Comparison of ENCODE assay signal across 1 cellular context in the genomic region with DNA sequence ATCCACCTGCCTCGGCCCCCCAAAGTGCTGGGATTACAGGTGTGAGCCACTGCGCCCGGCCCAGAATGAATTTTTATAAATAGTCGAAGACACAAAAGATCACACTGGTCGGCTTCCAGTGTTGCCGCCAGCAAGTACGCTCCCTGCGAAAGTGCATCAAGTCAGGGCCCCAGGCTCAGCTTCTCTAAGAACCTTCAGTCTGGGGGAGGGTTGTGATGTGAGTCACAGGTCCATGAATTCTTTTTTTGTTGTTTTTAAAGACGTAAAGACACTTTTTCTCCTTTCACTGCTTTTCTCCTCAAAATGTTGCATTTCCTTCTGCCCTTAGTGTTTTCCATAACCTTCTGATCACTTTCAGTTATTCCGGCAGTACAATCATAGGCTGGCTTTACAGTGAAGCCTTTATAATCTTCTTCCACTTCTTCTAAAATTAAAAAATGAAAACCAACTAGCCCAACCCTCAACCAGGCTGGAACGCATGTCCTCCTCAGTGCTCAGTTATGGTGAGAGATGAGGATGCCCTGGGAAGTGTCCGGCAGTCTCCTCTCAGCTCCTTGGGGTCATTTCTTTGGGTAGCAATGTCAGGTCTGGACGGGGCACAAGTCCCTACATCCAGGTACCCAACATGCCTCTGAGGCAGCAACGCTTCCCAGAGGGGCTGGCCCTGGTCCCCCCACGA.
TF ChIP-seq lines count a peak whose summit lies in the region.

No MANE protein-coding gene starts in this region.

TF ChIP-seq in HepG2, 621 proteins besides CTCF, POLR2A, EP300 and RAD21 (continued from another document):
- TF ChIP-seq ZNF543 (CRISPR knock-in tag; IDR thresholded peaks at IDR 0.05), result 0 out of 2 replicates have a peak, but pooled peaks have one; percentile 25
- TF ChIP-seq SRY (CRISPR knock-in tag; IDR thresholded peaks at IDR 0.05), result no peak
- TF ChIP-seq ZNF883 (CRISPR knock-in tag; IDR thresholded peaks at IDR 0.05; ENCODE audit: not compliant biosample characterization), result no peak
